Comparison of ENCODE assay signal across 17 cellular contexts in the genomic region with DNA sequence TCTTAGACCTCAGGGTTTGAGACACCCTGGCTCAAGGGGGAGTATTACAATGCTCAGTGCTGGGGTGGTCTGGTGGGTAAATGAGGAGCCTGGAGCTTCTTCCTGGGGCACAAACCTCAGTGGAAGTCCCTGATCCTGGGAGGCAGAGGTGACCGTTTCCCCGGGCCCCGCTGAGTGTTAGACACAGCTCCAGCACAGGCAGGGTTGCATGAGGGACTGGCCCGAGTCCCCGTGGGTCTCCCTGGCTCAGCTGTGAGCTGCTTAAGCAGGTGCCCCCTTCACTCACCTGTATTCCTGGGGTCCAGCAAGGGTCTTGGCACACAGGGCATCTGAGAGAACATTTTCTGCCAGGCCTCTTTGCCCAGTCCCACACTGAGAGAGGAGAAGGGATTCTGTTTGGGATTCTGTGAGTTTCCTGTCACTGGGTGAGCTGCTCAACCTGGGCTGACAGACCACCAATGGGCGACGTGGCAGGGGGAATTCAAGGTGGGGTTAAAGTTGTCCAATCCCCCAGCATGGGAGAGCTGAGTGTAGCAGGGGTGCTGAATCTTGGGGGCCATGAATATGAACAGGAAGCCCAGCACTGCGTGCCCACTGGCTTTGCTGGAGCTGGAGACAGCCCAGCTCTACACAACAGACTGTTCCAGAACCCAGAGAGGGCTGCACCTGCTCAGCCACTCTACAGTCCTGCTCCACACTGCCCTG. TPM values are rescaled to one million over a fixed set of nuclear protein-coding genes. Genes with fewer than 3 reads are reported as not detected.
DNase-seq lines count a peak whose midpoint lies in the region; ATAC-seq, FAIRE-seq and TF ChIP-seq lines count a peak whose summit lies in the region.
"Had no signal": no experiment of that assay in that cellular context is flagged by ENCODE, and none has a peak within 500 bp of the region (broad histone marks: within the 10 kb centered on the region; RNA-seq: fewer than 3 reads in every experiment).

No MANE protein-coding gene starts in this region.

- no peaks in the 10 kb centered on the region for H3K27me3 ChIP-seq in CD4-positive, CD25-positive, alpha-beta regulatory T cell (ENCODE audit: control insufficient read depth, insufficient read depth, low read length)
- H3K27me3 ChIP-seq in effector memory CD4-positive, alpha-beta T cell (replicated peaks; ENCODE audit: control insufficient read depth, insufficient read depth, low read length, poor library complexity, severe bottlenecking), result no peaks in the 10 kb centered on the region
- H3K27me3 ChIP-seq: ovary had no signal

- H3K36me3 ChIP-seq in CD4-positive, CD25-positive, alpha-beta regulatory T cell (ENCODE audit: control insufficient read depth, insufficient read depth, low read length), result no peaks in the 10 kb centered on the region
- no peaks in the 10 kb centered on the region for H3K36me3 ChIP-seq in effector memory CD4-positive, alpha-beta T cell (ENCODE audit: control insufficient read depth, insufficient read depth, low read length)
- H3K36me3 ChIP-seq: ovary had no signal

- no peaks in the 10 kb centered on the region for H3K9me3 ChIP-seq in A549
- H3K9me3 ChIP-seq in CD4-positive, CD25-positive, alpha-beta regulatory T cell (ENCODE audit: control insufficient read depth in 2 of 2, low read length in 2 of 2), result no peaks in the 10 kb centered on the region
- H3K9me3 ChIP-seq in effector memory CD4-positive, alpha-beta T cell (ENCODE audit: control insufficient read depth, low read length), result no peaks in the 10 kb centered on the region
- H3K9me3 ChIP-seq: ovary had no signal

- no peak for TF ChIP-seq RAD21 in A549 (conservative IDR thresholded peaks at IDR 0.05 in 1 of 2, IDR thresholded peaks at IDR 0.05 in 1 of 2)

- H3K4me1 ChIP-seq in A549, result peaks cover 36% of the 10 kb centered on the region
- H3K4me1 ChIP-seq in CD4-positive, CD25-positive, alpha-beta regulatory T cell (ENCODE audit: control insufficient read depth, insufficient read depth, low read length, poor library complexity, severe bottlenecking), result peaks cover 8% of the 10 kb centered on the region
- peaks cover 20% of the 10 kb centered on the region for H3K4me1 ChIP-seq in effector memory CD4-positive, alpha-beta T cell (ENCODE audit: control insufficient read depth, insufficient read depth, low read length, poor library complexity, severe bottlenecking)

- TF ChIP-seq CTCF in A549 (IDR thresholded peaks at IDR 0.05), result no peak

- H3K9me3 Mint-ChIP-seq in CD4-positive, CD25-positive, alpha-beta regulatory T cell, result no peaks in the 10 kb centered on the region
- H3K9me3 Mint-ChIP-seq in T-cell (no peaks in the 10 kb centered on the region), immature natural killer cell (no peaks in the 10 kb centered on the region)
- H3K9me3 Mint-ChIP-seq: mesothelial cell of epicardium; stimulated activated memory B cell treated with anti-CD40 and anti-IgM and Interleukin-4, amounts not matched to agents 10 μg/mL and 1 μg/mL and 100 μg/mL, for 72 hours had no signal

- H3K27ac Mint-ChIP-seq in CD4-positive, CD25-positive, alpha-beta regulatory T cell, result peak overlapping the region; percentile 71 to 92 (median 83)
- peak overlapping the region; percentile 61 to 82 for H3K27ac Mint-ChIP-seq in T-cell
- H3K27ac Mint-ChIP-seq in immature natural killer cell, result peak overlapping the region in 5 of 6 donors; percentile 45 to 83 (median 63)
- H3K27ac Mint-ChIP-seq: mesothelial cell of epicardium; stimulated activated memory B cell treated with anti-CD40 and anti-IgM and Interleukin-4, amounts not matched to agents 10 μg/mL and 1 μg/mL and 100 μg/mL, for 72 hours had no signal

- no peaks in the 10 kb centered on the region for H3K36me3 Mint-ChIP-seq in CD4-positive, CD25-positive, alpha-beta regulatory T cell
- H3K36me3 Mint-ChIP-seq in T-cell (no peaks in the 10 kb centered on the region), immature natural killer cell (no peaks in the 10 kb centered on the region)
- H3K36me3 Mint-ChIP-seq: CD14-positive monocyte; mesothelial cell of epicardium; stimulated activated memory B cell treated with anti-CD40 and anti-IgM and Interleukin-4, amounts not matched to agents 10 μg/mL and 1 μg/mL and 100 μg/mL, for 72 hours had no signal

- 0 out of 2 replicates have a peak, but pooled peaks have one; percentile 4 for TF ChIP-seq POLR2A in A549 (IDR thresholded peaks at IDR 0.05; ENCODE audit: low read length)

- WGBS in A549 (ENCODE audit: missing lambda C conversion rate), result 79% methylated on average over 7 of the region's 8 CpGs

- TF ChIP-seq EP300 in A549 (IDR thresholded peaks at IDR 0.05), result no peak

- peak overlapping the region in 1 of 4 donors; percentile 10 for H3K4me3 Mint-ChIP-seq in CD4-positive, CD25-positive, alpha-beta regulatory T cell
- H3K4me3 Mint-ChIP-seq in T-cell (no peak overlapping the region), immature natural killer cell (peak overlapping the region in 2 of 5 donors; percentile 27 to 54)
- H3K4me3 Mint-ChIP-seq: CD14-positive monocyte; mesothelial cell of epicardium; stimulated activated memory B cell treated with anti-CD40 and anti-IgM and Interleukin-4, amounts not matched to agents 10 μg/mL and 1 μg/mL and 100 μg/mL, for 72 hours had no signal

- H3K4me3 ChIP-seq in A549, result no peak overlapping the region
- H3K4me3 ChIP-seq in CD4-positive, CD25-positive, alpha-beta regulatory T cell (ENCODE audit: low read depth, low read length), result no peak overlapping the region
- no peak overlapping the region for H3K4me3 ChIP-seq in effector memory CD4-positive, alpha-beta T cell (ENCODE audit: insufficient read depth, low read depth, low read length, poor library complexity, severe bottlenecking)
- H3K4me3 ChIP-seq: ovary, skin epidermis had no signal

- CTCF ChIA-PET in A549 (lab: Yijun Ruan, JAX) (interaction anchor here (0.9 to 4.6 kb wide), 8 partner anchors 12 to 255 kb away, joined by 3 to 24 read pairs (median 5); a partner anchor contains a TSS), T-cell (lab: Charles Lee) (interaction anchor here (0.6 to 1.7 kb wide), 6 partner anchors 15 to 71 kb away, joined by 3 to 7 read pairs (median 4); no protein-coding TSS in a partner anchor)

- peaks cover 5 to 49% (median 20%) of the 10 kb centered on the region in 4 donors for H3K4me1 Mint-ChIP-seq in CD4-positive, CD25-positive, alpha-beta regulatory T cell
- peaks cover 49 to 56% (median 52%) of the 10 kb centered on the region in 3 donors for H3K4me1 Mint-ChIP-seq in T-cell
- H3K4me1 Mint-ChIP-seq in immature natural killer cell, result peaks cover 35 to 43% of the 10 kb centered on the region in 2 donors

- H3K27me3 Mint-ChIP-seq in CD4-positive, CD25-positive, alpha-beta regulatory T cell, result no peaks in the 10 kb centered on the region
- H3K27me3 Mint-ChIP-seq in T-cell, result no peaks in the 10 kb centered on the region
- peaks cover 0 to 2% (median 0%) of the 10 kb centered on the region in 3 donors for H3K27me3 Mint-ChIP-seq in immature natural killer cell (ENCODE audit: low read depth in 3 of 3)
- H3K27me3 Mint-ChIP-seq: stimulated activated memory B cell treated with anti-CD40 and anti-IgM and Interleukin-4, amounts not matched to agents 10 μg/mL and 1 μg/mL and 100 μg/mL, for 72 hours had no signal

- peak in 1 of 2 experiments; percentile 21; a peak in 1 of 6 replicates for ATAC-seq in A549
- ATAC-seq in CD4-positive, CD25-positive, alpha-beta regulatory T cell (ENCODE audit: low read depth in 2 of 2), result no peak
- ATAC-seq in T-cell (replicated peaks in 1 of 4), result no peak
- ATAC-seq: PC-3; stimulated activated memory B cell treated with anti-CD40 and anti-IgM and Interleukin-4, amounts not matched to agents 10 μg/mL and 1 μg/mL and 100 μg/mL, for 72 hours had no signal

- no peak for FAIRE-seq in A549 (lab: Jason Lieb, UNC)
- FAIRE-seq: GM12891 had no signal

- POLR2A ChIA-PET in A549 (lab: Yijun Ruan, JAX) (interaction anchor here (0.6 to 3.2 kb wide), 5 partner anchors 7 to 30 kb away, joined by 3 to 9 read pairs (median 4); a partner anchor contains a TSS), T-cell (lab: Charles Lee) (interaction anchor here in 1 of 2 donors (0.6 to 0.8 kb wide), 3 partner anchors 10 to 25 kb away, joined by 3 to 4 read pairs (median 3); no protein-coding TSS in a partner anchor)

- DNase-seq in A549 (ENCODE audit: low read depth in 1 of 2, low spot score in 1 of 2) (no peak), T-cell (no peak), immature natural killer cell (no peak), GOT3 (lab: John Stamatoyannopoulos, UW) (no peak), NCI-H82 (lab: John Stamatoyannopoulos, UW) (no peak)
- no peak for DNase-seq in CD4-positive, CD25-positive, alpha-beta regulatory T cell
- no peak for DNase-seq in effector memory CD4-positive, alpha-beta T cell
- DNase-seq: dermis blood vessel endothelial cell, islet precursor cell, NCI-H187, ovary, PC-3 had no signal

- H3K27ac ChIP-seq in A549, result peak overlapping the region; percentile 26 to 98; a peak in 5 of 6 replicates
- no peak overlapping the region for H3K27ac ChIP-seq in CD4-positive, CD25-positive, alpha-beta regulatory T cell (ENCODE audit: insufficient read depth, low read length, poor library complexity, severe bottlenecking)
- no peak overlapping the region for H3K27ac ChIP-seq in effector memory CD4-positive, alpha-beta T cell (ENCODE audit: insufficient read depth, low read length, poor library complexity, severe bottlenecking)
- H3K27ac ChIP-seq: ovary had no signal

- H3K4me2 ChIP-seq in A549, result no peak overlapping the region

TF ChIP-seq in A549, 52 proteins besides CTCF, POLR2A, EP300 and RAD21 (continues in another document):
- no peak for TF ChIP-seq POLR2AphosphoS2 (conservative IDR thresholded peaks at IDR 0.05; ENCODE audit: low read length)

RNA-seq across cellular contexts. Expression of a gene that starts 29.9 kb away (rescaled TPM):
- polyA plus RNA-seq in A549 (2011; rRNA removed), result 329 and 392 TPM in 2 replicates
- polyA plus RNA-seq in A549 (2012; cell fraction: cytosol; rRNA removed), result 189 and 275 TPM in 2 replicates
- 368 and 387 TPM in 2 replicates for polyA plus RNA-seq in A549 (2012; cell fraction: nucleus; rRNA removed)
- polyA plus RNA-seq in A549 (2017; fragmentation: RNase III; extraction: RNeasy Plus Mini Kit Qiagen cat#74134 plus additional on column Dnase treatment), result 188 to 239 TPM (median 238 TPM) in 3 replicates
- polyA minus RNA-seq in A549 (2011; rRNA and poly(A)+ RNA removed), result 299 and 339 TPM in 2 replicates
- total RNA-seq in CD4-positive, CD25-positive, alpha-beta regulatory T cell, result 403 TPM
- polyA plus RNA-seq in CD4-positive, CD25-positive, alpha-beta regulatory T cell, result 100 to 1,000 TPM in 1 of 4 donors, 10 to 100 TPM in 3; 62.1 to 123 (median 76.6) TPM
- total RNA-seq in T-cell, result 100 to 1,000 TPM in 2 of 5 donors, 10 to 100 TPM in 3; 39.9 to 326 (median 52.1) TPM
- 100 to 1,000 TPM; 437 to 876 (median 450) TPM for polyA plus RNA-seq in immature natural killer cell

RNA-seq across cellular contexts. Expression of a gene that starts 51.1 kb away (rescaled TPM):
- polyA plus RNA-seq in A549 (2011; rRNA removed) (21.5 and 24.4 TPM in 2 replicates), A549 (2017; fragmentation: RNase III; extraction: RNeasy Plus Mini Kit Qiagen cat#74134 plus additional on column Dnase treatment) (26.1 to 28.5 TPM (median 26.7 TPM) in 3 replicates), immature natural killer cell (10 to 100 TPM; 12.2 to 32.0 (median 12.4) TPM)
- 26.6 and 31.3 TPM in 2 replicates for polyA plus RNA-seq in A549 (2012; cell fraction: cytosol; rRNA removed)
- polyA plus RNA-seq in A549 (2012; cell fraction: nucleus; rRNA removed), result 46.2 and 51.4 TPM in 2 replicates
- polyA minus RNA-seq in A549 (2011; rRNA and poly(A)+ RNA removed), result 31.6 and 32.2 TPM in 2 replicates
- 40.2 TPM for total RNA-seq in CD4-positive, CD25-positive, alpha-beta regulatory T cell
- polyA plus RNA-seq in CD4-positive, CD25-positive, alpha-beta regulatory T cell, result 10 to 100 TPM; 17.8 to 24.4 (median 19.9) TPM
- 10 to 100 TPM; 27.1 to 41.4 (median 31.2) TPM for total RNA-seq in T-cell

Comparison
In these comparisons a context has a peak if more than half of its experiments do, and no peak if none do; other contexts are left out.
1. H3K27ac ChIP-seq: peak in A549 (2 of 2); none in CD4-positive, CD25-positive, alpha-beta regulatory T cell (single experiment) and effector memory CD4-positive, alpha-beta T cell (single experiment).
2. Peak in every context shown above with its lines, with median percentiles within 50 percentile points of each other: H3K27ac Mint-ChIP-seq.